Comparison of ENCODE assay signal across 1 cellular context in the genomic region with DNA sequence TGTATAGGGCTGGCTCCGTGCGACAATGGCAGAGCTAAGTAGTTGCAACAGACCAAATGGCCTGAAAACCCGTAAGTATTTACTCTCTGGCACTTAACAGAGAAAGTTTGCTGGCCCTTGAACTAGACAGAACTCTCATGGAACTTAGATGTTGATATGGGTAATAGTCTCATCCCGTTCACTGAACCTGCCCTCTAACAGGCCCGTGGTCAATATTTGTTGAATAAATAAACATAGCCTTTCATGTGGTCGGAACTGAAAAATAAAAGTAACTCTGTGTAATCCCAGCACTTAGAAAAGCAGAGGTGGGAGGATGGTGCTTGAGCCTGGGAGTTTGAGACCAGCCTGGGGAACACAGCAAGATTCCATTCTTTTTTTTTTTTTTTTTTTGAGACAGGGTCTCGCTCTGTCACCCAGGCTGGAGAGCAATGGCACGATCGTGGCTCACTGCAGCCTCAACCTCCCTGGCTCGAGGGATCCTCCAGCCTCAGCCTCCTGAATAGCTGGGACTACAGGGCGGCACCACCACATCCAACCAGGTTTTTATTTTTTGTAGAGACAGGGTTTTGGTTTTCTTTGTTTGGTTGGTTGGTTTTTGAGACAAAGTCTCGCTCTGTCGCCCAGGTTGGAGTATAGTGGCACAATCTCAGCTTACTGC.
TF ChIP-seq lines count a peak whose summit lies in the region.

No MANE protein-coding gene starts in this region.

TF ChIP-seq in HepG2, 621 proteins besides CTCF, POLR2A, EP300 and RAD21 (continued from another document and continues in another):
- TF ChIP-seq HIVEP1 (CRISPR knock-in tag; IDR thresholded peaks at IDR 0.05) (0 out of 2 replicates have a peak, but pooled peaks have one; percentile 37), ZMYM4 (CRISPR knock-in tag; IDR thresholded peaks at IDR 0.05) (no peak), SUZ12 (IDR thresholded peaks at IDR 0.05; ENCODE audit: low read depth, low read length) (no peak), ZNF75D (CRISPR knock-in tag; IDR thresholded peaks at IDR 0.05; ENCODE audit: borderline replicate concordance) (no peak), GFI1 (CRISPR knock-in tag; IDR thresholded peaks at IDR 0.05; ENCODE audit: borderline replicate concordance) (no peak; the same call in 1 of the 2 replicates), ELF3 (CRISPR knock-in tag; IDR thresholded peaks at IDR 0.05) (peak; percentile 72; the same call in 1 of the 2 replicates), RXRB (CRISPR knock-in tag; IDR thresholded peaks at IDR 0.05; ENCODE audit: borderline replicate concordance) (peak; percentile 94), ZBTB21 (CRISPR knock-in tag; IDR thresholded peaks at IDR 0.05) (no peak), RARG (CRISPR knock-in tag; IDR thresholded peaks at IDR 0.05; ENCODE audit: low read depth) (no peak), KAT8 (CRISPR knock-in tag; IDR thresholded peaks at IDR 0.05) (peak; percentile 77), IRX3 (CRISPR knock-in tag; IDR thresholded peaks at IDR 0.05; ENCODE audit: borderline replicate concordance, low read depth) (no peak), ERF (CRISPR knock-in tag; IDR thresholded peaks at IDR 0.05) (peak; percentile 93), ZNF20 (CRISPR knock-in tag; IDR thresholded peaks at IDR 0.05) (no peak), ZNF101 (CRISPR knock-in tag; IDR thresholded peaks at IDR 0.05; ENCODE audit: borderline replicate concordance, low read depth) (no peak), BRD4 (CRISPR knock-in tag; IDR thresholded peaks at IDR 0.05) (no peak), FOXC1 (CRISPR knock-in tag; IDR thresholded peaks at IDR 0.05; ENCODE audit: borderline replicate concordance) (no peak), HNRNPL (IDR thresholded peaks at IDR 0.05; ENCODE audit: low read depth, low read length) (no peak), STAT5B (CRISPR knock-in tag; IDR thresholded peaks at IDR 0.05) (no peak), ATF1 (CRISPR knock-in tag; IDR thresholded peaks at IDR 0.05) (peak; percentile 76), SRSF4 (IDR thresholded peaks at IDR 0.05; ENCODE audit: low read depth, low read length, poor library complexity, severe bottlenecking) (no peak), THAP11 (CRISPR knock-in tag; IDR thresholded peaks at IDR 0.05) (peak; percentile 59; the same call in 1 of the 2 replicates), SMARCE1 (IDR thresholded peaks at IDR 0.05; ENCODE audit: borderline replicate concordance) (no peak), ZNF549 (CRISPR knock-in tag; IDR thresholded peaks at IDR 0.05) (no peak), MAFK (conservative IDR thresholded peaks at IDR 0.05 in 1 of 2, IDR thresholded peaks at IDR 0.05 in 1 of 2; ENCODE audit: low read length in 2 of 2) (no peak), TGIF2 (CRISPR knock-in tag; IDR thresholded peaks at IDR 0.05) (no peak; the same call in 1 of the 2 replicates), AKAP8 (CRISPR knock-in tag; IDR thresholded peaks at IDR 0.05) (no peak), ZNF619 (CRISPR knock-in tag; IDR thresholded peaks at IDR 0.05) (no peak), ZNF747 (CRISPR knock-in tag; IDR thresholded peaks at IDR 0.05; ENCODE audit: borderline replicate concordance) (no peak; the same call in 1 of the 2 replicates), SRSF1 (optimal IDR thresholded peaks at IDR 0.05; ENCODE audit: low read depth, low read length) (no peak), NCOA1 (CRISPR knock-in tag; IDR thresholded peaks at IDR 0.05) (no peak), ZFP41 (CRISPR knock-in tag; IDR thresholded peaks at IDR 0.05; ENCODE audit: borderline replicate concordance) (no peak)
- TF ChIP-seq, protein P1, sequence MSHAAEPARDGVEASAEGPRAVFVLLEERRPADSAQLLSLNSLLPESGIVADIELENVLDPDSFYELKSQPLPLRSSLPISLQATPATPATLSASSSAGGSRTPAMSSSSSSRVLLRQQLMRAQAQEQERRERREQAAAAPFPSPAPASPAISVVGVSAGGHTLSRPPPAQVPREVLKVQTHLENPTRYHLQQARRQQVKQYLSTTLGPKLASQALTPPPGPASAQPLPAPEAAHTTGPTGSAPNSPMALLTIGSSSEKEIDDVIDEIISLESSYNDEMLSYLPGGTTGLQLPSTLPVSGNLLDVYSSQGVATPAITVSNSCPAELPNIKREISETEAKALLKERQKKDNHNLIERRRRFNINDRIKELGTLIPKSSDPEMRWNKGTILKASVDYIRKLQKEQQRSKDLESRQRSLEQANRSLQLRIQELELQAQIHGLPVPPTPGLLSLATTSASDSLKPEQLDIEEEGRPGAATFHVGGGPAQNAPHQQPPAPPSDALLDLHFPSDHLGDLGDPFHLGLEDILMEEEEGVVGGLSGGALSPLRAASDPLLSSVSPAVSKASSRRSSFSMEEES (CRISPR knock-in tag; IDR thresholded peaks at IDR 0.05): peak; percentile 60; the same call in 1 of the 2 replicates
- TF ChIP-seq, protein P2, sequence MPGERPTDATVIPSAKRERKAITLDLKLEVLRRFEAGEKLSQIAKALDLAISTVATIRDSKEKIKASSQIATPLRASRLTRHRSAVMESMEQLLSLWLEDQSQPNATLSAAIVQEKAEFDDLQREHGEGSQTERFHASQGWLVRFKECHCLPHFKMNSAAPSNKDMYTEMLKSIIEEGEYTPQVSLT (CRISPR knock-in tag; IDR thresholded peaks at IDR 0.05; ENCODE audit: borderline replicate concordance, low read depth): no peak
- TF ChIP-seq, protein P3, sequence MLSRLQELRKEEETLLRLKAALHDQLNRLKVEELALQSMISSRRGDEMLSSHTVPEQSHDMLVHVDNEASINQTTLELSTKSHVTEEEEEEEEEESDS (CRISPR knock-in tag; IDR thresholded peaks at IDR 0.05; ENCODE audit: borderline replicate concordance): 0 out of 2 replicates have a peak, but pooled peaks have one; percentile 22
- TF ChIP-seq, protein P4, sequence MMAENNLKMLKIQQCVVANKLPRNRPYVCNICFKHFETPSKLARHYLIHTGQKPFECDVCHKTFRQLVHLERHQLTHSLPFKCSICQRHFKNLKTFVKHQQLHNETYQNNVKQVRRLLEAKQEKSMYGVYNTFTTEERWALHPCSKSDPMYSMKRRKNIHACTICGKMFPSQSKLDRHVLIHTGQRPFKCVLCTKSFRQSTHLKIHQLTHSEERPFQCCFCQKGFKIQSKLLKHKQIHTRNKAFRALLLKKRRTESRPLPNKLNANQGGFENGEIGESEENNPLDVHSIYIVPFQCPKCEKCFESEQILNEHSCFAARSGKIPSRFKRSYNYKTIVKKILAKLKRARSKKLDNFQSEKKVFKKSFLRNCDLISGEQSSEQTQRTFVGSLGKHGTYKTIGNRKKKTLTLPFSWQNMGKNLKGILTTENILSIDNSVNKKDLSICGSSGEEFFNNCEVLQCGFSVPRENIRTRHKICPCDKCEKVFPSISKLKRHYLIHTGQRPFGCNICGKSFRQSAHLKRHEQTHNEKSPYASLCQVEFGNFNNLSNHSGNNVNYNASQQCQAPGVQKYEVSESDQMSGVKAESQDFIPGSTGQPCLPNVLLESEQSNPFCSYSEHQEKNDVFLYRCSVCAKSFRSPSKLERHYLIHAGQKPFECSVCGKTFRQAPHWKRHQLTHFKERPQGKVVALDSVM (CRISPR knock-in tag; IDR thresholded peaks at IDR 0.05): peak; percentile 94
- TF ChIP-seq, protein P5, sequence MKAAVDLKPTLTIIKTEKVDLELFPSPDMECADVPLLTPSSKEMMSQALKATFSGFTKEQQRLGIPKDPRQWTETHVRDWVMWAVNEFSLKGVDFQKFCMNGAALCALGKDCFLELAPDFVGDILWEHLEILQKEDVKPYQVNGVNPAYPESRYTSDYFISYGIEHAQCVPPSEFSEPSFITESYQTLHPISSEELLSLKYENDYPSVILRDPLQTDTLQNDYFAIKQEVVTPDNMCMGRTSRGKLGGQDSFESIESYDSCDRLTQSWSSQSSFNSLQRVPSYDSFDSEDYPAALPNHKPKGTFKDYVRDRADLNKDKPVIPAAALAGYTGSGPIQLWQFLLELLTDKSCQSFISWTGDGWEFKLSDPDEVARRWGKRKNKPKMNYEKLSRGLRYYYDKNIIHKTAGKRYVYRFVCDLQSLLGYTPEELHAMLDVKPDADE (CRISPR knock-in tag; IDR thresholded peaks at IDR 0.05): no peak
- TF ChIP-seq, protein P6, sequence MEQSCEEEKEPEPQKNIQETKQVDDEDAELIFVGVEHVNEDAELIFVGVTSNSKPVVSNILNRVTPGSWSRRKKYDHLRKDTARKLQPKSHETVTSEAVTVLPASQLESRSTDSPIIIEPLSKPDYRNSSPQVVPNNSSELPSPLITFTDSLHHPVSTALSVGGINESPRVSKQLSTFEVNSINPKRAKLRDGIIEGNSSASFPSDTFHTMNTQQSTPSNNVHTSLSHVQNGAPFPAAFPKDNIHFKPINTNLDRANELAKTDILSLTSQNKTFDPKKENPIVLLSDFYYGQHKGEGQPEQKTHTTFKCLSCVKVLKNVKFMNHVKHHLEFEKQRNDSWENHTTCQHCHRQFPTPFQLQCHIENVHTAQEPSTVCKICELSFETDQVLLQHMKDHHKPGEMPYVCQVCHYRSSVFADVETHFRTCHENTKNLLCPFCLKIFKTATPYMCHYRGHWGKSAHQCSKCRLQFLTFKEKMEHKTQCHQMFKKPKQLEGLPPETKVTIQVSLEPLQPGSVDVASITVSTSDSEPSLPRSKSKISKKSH (CRISPR knock-in tag; IDR thresholded peaks at IDR 0.05; ENCODE audit: borderline replicate concordance): no peak
- TF ChIP-seq, protein P7, sequence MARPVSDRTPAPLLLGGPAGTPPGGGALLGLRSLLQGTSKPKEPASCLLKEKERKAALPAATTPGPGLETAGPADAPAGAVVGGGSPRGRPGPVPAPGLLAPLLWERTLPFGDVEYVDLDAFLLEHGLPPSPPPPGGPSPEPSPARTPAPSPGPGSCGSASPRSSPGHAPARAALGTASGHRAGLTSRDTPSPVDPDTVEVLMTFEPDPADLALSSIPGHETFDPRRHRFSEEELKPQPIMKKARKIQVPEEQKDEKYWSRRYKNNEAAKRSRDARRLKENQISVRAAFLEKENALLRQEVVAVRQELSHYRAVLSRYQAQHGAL (CRISPR knock-in tag; IDR thresholded peaks at IDR 0.05; ENCODE audit: not compliant biosample characterization): peak; percentile 68
- TF ChIP-seq, protein P8, sequence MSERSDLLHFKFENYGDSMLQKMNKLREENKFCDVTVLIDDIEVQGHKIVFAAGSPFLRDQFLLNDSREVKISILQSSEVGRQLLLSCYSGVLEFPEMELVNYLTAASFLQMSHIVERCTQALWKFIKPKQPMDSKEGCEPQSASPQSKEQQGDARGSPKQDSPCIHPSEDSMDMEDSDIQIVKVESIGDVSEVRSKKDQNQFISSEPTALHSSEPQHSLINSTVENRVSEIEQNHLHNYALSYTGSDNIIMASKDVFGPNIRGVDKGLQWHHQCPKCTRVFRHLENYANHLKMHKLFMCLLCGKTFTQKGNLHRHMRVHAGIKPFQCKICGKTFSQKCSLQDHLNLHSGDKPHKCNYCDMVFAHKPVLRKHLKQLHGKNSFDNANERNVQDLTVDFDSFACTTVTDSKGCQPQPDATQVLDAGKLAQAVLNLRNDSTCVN (CRISPR knock-in tag; IDR thresholded peaks at IDR 0.05; ENCODE audit: borderline replicate concordance): no peak
- TF ChIP-seq, protein P9, sequence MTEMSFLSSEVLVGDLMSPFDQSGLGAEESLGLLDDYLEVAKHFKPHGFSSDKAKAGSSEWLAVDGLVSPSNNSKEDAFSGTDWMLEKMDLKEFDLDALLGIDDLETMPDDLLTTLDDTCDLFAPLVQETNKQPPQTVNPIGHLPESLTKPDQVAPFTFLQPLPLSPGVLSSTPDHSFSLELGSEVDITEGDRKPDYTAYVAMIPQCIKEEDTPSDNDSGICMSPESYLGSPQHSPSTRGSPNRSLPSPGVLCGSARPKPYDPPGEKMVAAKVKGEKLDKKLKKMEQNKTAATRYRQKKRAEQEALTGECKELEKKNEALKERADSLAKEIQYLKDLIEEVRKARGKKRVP (CRISPR knock-in tag; IDR thresholded peaks at IDR 0.05): peak in 1 of 2 experiments; percentile 87; a peak in 2 of 4 replicates
- TF ChIP-seq, protein P10, sequence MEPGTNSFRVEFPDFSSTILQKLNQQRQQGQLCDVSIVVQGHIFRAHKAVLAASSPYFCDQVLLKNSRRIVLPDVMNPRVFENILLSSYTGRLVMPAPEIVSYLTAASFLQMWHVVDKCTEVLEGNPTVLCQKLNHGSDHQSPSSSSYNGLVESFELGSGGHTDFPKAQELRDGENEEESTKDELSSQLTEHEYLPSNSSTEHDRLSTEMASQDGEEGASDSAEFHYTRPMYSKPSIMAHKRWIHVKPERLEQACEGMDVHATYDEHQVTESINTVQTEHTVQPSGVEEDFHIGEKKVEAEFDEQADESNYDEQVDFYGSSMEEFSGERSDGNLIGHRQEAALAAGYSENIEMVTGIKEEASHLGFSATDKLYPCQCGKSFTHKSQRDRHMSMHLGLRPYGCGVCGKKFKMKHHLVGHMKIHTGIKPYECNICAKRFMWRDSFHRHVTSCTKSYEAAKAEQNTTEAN (CRISPR knock-in tag; conservative IDR thresholded peaks at IDR 0.05): 0 out of 2 replicates have a peak, but pooled peaks have one; percentile 50
- TF ChIP-seq, protein P11, sequence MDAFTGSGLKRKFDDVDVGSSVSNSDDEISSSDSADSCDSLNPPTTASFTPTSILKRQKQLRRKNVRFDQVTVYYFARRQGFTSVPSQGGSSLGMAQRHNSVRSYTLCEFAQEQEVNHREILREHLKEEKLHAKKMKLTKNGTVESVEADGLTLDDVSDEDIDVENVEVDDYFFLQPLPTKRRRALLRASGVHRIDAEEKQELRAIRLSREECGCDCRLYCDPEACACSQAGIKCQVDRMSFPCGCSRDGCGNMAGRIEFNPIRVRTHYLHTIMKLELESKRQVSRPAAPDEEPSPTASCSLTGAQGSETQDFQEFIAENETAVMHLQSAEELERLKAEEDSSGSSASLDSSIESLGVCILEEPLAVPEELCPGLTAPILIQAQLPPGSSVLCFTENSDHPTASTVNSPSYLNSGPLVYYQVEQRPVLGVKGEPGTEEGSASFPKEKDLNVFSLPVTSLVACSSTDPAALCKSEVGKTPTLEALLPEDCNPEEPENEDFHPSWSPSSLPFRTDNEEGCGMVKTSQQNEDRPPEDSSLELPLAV (CRISPR knock-in tag; conservative IDR thresholded peaks at IDR 0.05; ENCODE audit: low read depth): no peak
- TF ChIP-seq, protein P12, sequence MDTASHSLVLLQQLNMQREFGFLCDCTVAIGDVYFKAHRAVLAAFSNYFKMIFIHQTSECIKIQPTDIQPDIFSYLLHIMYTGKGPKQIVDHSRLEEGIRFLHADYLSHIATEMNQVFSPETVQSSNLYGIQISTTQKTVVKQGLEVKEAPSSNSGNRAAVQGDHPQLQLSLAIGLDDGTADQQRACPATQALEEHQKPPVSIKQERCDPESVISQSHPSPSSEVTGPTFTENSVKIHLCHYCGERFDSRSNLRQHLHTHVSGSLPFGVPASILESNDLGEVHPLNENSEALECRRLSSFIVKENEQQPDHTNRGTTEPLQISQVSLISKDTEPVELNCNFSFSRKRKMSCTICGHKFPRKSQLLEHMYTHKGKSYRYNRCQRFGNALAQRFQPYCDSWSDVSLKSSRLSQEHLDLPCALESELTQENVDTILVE (CRISPR knock-in tag; IDR thresholded peaks at IDR 0.05): peak; percentile 67
- TF ChIP-seq, protein P13, sequence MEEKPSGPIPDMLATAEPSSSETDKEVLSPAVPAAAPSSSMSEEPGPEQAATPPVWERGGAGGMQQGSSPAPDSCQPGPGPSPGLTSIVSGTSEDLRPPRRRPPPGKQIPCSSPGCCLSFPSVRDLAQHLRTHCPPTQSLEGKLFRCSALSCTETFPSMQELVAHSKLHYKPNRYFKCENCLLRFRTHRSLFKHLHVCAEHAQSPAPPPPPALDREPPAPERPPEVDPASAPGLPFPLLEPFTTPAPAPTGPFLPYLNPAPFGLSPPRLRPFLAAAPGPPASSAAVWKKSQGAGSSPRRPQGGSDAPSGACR (CRISPR knock-in tag; IDR thresholded peaks at IDR 0.05): no peak
